1 cellular context compared by ENCODE assay signal in the genomic region with DNA sequence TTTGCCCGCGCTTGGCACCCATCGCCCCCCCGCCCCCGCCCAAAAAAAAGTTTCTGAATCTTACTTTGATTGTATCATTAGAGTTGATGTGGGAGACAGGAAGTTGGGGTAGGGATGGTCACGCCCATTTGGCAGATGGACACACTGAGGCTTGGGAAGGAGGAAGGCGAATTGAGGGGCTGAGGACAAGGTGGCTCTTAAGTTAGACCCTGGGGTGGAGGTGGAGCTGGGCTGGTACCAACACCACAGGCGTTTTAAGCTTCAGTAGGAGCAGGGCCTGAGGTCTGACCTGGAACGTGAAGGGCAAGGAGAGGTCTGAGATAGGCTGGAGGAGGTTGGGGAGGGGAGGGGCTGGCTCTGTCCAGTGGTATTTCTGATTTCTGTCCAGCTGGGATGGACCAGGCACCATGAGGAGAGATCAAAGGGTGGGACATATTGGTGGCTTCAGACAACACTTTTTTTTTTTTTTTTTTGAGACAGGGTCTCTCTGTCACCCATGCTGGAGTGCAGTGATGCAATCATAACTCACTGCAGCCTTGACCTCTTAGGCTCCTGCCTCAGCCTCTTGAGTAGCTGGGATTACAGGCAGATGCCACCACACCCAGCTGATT.
TF ChIP-seq lines count a peak whose summit lies in the region.

No MANE protein-coding gene starts in this region.

TF ChIP-seq in SK-N-SH treated with all-trans-retinoic acid at 6 μM for 48 hours, 23 proteins besides CTCF, POLR2A, EP300 and RAD21 (continued from another document):
- TF ChIP-seq, protein P1, sequence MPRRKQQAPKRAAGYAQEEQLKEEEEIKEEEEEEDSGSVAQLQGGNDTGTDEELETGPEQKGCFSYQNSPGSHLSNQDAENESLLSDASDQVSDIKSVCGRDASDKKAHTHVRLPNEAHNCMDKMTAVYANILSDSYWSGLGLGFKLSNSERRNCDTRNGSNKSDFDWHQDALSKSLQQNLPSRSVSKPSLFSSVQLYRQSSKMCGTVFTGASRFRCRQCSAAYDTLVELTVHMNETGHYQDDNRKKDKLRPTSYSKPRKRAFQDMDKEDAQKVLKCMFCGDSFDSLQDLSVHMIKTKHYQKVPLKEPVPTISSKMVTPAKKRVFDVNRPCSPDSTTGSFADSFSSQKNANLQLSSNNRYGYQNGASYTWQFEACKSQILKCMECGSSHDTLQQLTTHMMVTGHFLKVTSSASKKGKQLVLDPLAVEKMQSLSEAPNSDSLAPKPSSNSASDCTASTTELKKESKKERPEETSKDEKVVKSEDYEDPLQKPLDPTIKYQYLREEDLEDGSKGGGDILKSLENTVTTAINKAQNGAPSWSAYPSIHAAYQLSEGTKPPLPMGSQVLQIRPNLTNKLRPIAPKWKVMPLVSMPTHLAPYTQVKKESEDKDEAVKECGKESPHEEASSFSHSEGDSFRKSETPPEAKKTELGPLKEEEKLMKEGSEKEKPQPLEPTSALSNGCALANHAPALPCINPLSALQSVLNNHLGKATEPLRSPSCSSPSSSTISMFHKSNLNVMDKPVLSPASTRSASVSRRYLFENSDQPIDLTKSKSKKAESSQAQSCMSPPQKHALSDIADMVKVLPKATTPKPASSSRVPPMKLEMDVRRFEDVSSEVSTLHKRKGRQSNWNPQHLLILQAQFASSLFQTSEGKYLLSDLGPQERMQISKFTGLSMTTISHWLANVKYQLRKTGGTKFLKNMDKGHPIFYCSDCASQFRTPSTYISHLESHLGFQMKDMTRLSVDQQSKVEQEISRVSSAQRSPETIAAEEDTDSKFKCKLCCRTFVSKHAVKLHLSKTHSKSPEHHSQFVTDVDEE (CRISPR knock-in tag; IDR thresholded peaks at IDR 0.05) = no peak
- TF ChIP-seq, protein P2, sequence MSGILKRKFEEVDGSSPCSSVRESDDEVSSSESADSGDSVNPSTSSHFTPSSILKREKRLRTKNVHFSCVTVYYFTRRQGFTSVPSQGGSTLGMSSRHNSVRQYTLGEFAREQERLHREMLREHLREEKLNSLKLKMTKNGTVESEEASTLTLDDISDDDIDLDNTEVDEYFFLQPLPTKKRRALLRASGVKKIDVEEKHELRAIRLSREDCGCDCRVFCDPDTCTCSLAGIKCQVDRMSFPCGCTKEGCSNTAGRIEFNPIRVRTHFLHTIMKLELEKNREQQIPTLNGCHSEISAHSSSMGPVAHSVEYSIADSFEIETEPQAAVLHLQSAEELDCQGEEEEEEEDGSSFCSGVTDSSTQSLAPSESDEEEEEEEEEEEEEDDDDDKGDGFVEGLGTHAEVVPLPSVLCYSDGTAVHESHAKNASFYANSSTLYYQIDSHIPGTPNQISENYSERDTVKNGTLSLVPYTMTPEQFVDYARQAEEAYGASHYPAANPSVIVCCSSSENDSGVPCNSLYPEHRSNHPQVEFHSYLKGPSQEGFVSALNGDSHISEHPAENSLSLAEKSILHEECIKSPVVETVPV (CRISPR knock-in tag; IDR thresholded peaks at IDR 0.05) = no peak
